10 cellular contexts compared by ENCODE assay signal in the genomic region with DNA sequence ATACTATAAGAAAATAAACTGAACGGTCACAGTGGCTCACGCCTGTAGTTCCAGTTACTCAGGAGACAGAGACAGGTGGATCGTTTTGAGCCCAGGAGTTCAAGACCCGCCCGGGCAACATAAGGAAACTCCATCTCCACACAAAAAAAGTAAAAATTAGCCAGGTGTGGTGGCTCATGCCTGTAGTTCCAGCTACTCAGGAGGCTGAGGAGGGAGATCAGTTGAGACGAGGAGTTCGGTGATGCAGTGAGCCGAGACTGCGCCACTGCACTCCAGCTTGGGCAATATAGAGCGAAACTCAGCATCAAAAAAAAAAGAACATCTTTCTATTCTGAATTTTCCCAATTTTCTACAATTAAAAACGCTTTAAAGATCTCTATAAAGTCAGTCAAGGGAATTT. TPM values are rescaled to one million over a fixed set of nuclear protein-coding genes. Genes with fewer than 3 reads are reported as not detected.
DNase-seq lines count a peak whose midpoint lies in the region; ATAC-seq and TF ChIP-seq lines count a peak whose summit lies in the region.
"Had no signal": no experiment of that assay in that cellular context is flagged by ENCODE, and none has a peak within 500 bp of the region (broad histone marks: within the 10 kb centered on the region; RNA-seq: fewer than 3 reads in every experiment).

No MANE protein-coding gene starts in this region.

- no peaks in the 10 kb centered on the region for H3K36me3 ChIP-seq in suprapubic skin

- no peak overlapping the region for H3K27ac ChIP-seq in suprapubic skin
- H3K27ac ChIP-seq: SK-N-MC had no signal

- ATAC-seq in WTC11: no peak

- H3K27ac Mint-ChIP-seq in activated naive CD4-positive, alpha-beta T cell treated with anti-CD3 and anti-CD28 coated beads, Interleukin-2, amount 50 U/mL, for 24 hours: peak overlapping the region; percentile 99
- H3K27ac Mint-ChIP-seq in WTC11: no peak overlapping the region
- H3K27ac Mint-ChIP-seq in immature natural killer cell: peak overlapping the region in 4 of 6 donors; percentile 60 to 98 (median 83)

- peaks cover 71% of the 10 kb centered on the region for H3K4me1 Mint-ChIP-seq in activated naive CD4-positive, alpha-beta T cell treated with anti-CD3 and anti-CD28 coated beads, Interleukin-2, amount 50 U/mL, for 24 hours
- H3K4me1 Mint-ChIP-seq in WTC11: peaks cover 33% of the 10 kb centered on the region
- peaks cover 31 to 42% of the 10 kb centered on the region in 2 donors for H3K4me1 Mint-ChIP-seq in immature natural killer cell

- no peaks in the 10 kb centered on the region for H3K27me3 ChIP-seq in suprapubic skin

- no peak for DNase-seq in activated naive CD4-positive, alpha-beta T cell treated with anti-CD3 and anti-CD28 coated beads, Interleukin-2, amount 50 U/mL, for 16 hours
- DNase-seq in WTC11 (ENCODE audit: low spot score): no peak
- no peak for DNase-seq in immature natural killer cell
- DNase-seq in suprapubic skin (ENCODE audit: low spot score in 2 of 2): no peak
- DNase-seq in stimulated activated CD4-positive, alpha-beta T cell treated with anti-CD3 and anti-CD28 coated beads, Interleukin-1b, Interleukin-23, amount 100 ng/mL, for 48 hours: no peak
- no peak for DNase-seq in NCI-H1930 (lab: John Stamatoyannopoulos, UW)
- no peak for DNase-seq in hepatic stellate cell (ENCODE audit: low spot score)
- DNase-seq: DMS 273 treated with DMSO at 0.1 percent for 48 hours had no signal

- 89% methylated on average over 11 of the region's 11 CpGs for WGBS in suprapubic skin

- peaks cover 40% of the 10 kb centered on the region for H3K4me1 ChIP-seq in suprapubic skin

- peak overlapping the region; percentile 90 for H3K4me3 ChIP-seq in suprapubic skin

- POLR2A ChIA-PET in WTC11 (lab: Charles Lee): interaction anchor here (0.5 to 0.6 kb wide), 2 partner anchors 1045 to 1304 kb away, joined by 3 to 5 read pairs; no protein-coding TSS in a partner anchor

- H3K27me3 Mint-ChIP-seq in activated naive CD4-positive, alpha-beta T cell treated with anti-CD3 and anti-CD28 coated beads, Interleukin-2, amount 50 U/mL, for 24 hours: no peaks in the 10 kb centered on the region
- peaks cover 4% of the 10 kb centered on the region; the same call in 1 of the 2 replicates for H3K27me3 Mint-ChIP-seq in WTC11 (ENCODE audit: low read depth)
- H3K27me3 Mint-ChIP-seq in immature natural killer cell (ENCODE audit: low read depth in 3 of 3): peaks cover 2 to 18% (median 16%) of the 10 kb centered on the region in 3 donors

- H3K4me3 Mint-ChIP-seq in activated naive CD4-positive, alpha-beta T cell treated with anti-CD3 and anti-CD28 coated beads, Interleukin-2, amount 50 U/mL, for 24 hours: peak overlapping the region; percentile 88
- H3K4me3 Mint-ChIP-seq in WTC11 (peak overlapping the region; percentile 82), immature natural killer cell (peak overlapping the region; percentile 83 to 96 (median 94))

- TF ChIP-seq CTCF in WTC11 (IDR thresholded peaks at IDR 0.05) (no peak), suprapubic skin (IDR thresholded peaks at IDR 0.05) (no peak)

- TF ChIP-seq POLR2A in suprapubic skin (IDR thresholded peaks at IDR 0.05): no peak

- no peaks in the 10 kb centered on the region for H3K9me3 ChIP-seq in suprapubic skin

- no peak for TF ChIP-seq EP300 in suprapubic skin (IDR thresholded peaks at IDR 0.05)

- no peaks in the 10 kb centered on the region for H3K9me3 Mint-ChIP-seq in activated naive CD4-positive, alpha-beta T cell treated with anti-CD3 and anti-CD28 coated beads, Interleukin-2, amount 50 U/mL, for 24 hours
- no peaks in the 10 kb centered on the region for H3K9me3 Mint-ChIP-seq in WTC11
- no peaks in the 10 kb centered on the region for H3K9me3 Mint-ChIP-seq in immature natural killer cell

- peaks cover 6% of the 10 kb centered on the region for H3K36me3 Mint-ChIP-seq in activated naive CD4-positive, alpha-beta T cell treated with anti-CD3 and anti-CD28 coated beads, Interleukin-2, amount 50 U/mL, for 24 hours
- no peaks in the 10 kb centered on the region for H3K36me3 Mint-ChIP-seq in WTC11
- H3K36me3 Mint-ChIP-seq in immature natural killer cell: no peaks in the 10 kb centered on the region

- CTCF ChIA-PET in WTC11 (lab: Charles Lee): interaction anchor here (1.0 to 1.1 kb wide), 2 partner anchors 99 to 104 kb away, joined by 3 to 7 read pairs; no protein-coding TSS in a partner anchor

TF ChIP-seq in WTC11, 78 proteins besides CTCF, POLR2A, EP300 and RAD21:
- TF ChIP-seq, protein P1, sequence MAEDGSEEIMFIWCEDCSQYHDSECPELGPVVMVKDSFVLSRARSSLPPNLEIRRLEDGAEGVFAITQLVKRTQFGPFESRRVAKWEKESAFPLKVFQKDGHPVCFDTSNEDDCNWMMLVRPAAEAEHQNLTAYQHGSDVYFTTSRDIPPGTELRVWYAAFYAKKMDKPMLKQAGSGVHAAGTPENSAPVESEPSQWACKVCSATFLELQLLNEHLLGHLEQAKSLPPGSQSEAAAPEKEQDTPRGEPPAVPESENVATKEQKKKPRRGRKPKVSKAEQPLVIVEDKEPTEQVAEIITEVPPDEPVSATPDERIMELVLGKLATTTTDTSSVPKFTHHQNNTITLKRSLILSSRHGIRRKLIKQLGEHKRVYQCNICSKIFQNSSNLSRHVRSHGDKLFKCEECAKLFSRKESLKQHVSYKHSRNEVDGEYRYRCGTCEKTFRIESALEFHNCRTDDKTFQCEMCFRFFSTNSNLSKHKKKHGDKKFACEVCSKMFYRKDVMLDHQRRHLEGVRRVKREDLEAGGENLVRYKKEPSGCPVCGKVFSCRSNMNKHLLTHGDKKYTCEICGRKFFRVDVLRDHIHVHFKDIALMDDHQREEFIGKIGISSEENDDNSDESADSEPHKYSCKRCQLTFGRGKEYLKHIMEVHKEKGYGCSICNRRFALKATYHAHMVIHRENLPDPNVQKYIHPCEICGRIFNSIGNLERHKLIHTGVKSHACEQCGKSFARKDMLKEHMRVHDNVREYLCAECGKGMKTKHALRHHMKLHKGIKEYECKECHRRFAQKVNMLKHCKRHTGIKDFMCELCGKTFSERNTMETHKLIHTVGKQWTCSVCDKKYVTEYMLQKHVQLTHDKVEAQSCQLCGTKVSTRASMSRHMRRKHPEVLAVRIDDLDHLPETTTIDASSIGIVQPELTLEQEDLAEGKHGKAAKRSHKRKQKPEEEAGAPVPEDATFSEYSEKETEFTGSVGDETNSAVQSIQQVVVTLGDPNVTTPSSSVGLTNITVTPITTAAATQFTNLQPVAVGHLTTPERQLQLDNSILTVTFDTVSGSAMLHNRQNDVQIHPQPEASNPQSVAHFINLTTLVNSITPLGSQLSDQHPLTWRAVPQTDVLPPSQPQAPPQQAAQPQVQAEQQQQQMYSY (CRISPR knock-in tag; IDR thresholded peaks at IDR 0.05): no peak
- TF ChIP-seq, protein P2, sequence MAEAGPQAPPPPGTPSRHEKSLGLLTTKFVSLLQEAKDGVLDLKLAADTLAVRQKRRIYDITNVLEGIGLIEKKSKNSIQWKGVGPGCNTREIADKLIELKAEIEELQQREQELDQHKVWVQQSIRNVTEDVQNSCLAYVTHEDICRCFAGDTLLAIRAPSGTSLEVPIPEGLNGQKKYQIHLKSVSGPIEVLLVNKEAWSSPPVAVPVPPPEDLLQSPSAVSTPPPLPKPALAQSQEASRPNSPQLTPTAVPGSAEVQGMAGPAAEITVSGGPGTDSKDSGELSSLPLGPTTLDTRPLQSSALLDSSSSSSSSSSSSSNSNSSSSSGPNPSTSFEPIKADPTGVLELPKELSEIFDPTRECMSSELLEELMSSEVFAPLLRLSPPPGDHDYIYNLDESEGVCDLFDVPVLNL (CRISPR knock-in tag; IDR thresholded peaks at IDR 0.05; ENCODE audit: borderline replicate concordance, low read depth): no peak

RNA-seq across cellular contexts. Expression of a gene that starts 1.0 kb away (rescaled TPM):
- total RNA-seq in WTC11 (2021) (51.2 to 61.0 TPM (median 52.5 TPM) in 3 replicates), suprapubic skin (10 to 100 TPM; 18.3 to 35.3 (median 28.9) TPM)
- 100 to 1,000 TPM; 128 to 155 (median 130) TPM for polyA plus RNA-seq in immature natural killer cell

RNA-seq across cellular contexts. Expression of a gene that starts 54.2 kb away (rescaled TPM):
- total RNA-seq in WTC11 (2021) (not detected in 3 replicates), suprapubic skin (not detected)
- polyA plus RNA-seq in immature natural killer cell: not detected
